ENCODE assay signal across 9 cellular contexts in the genomic region with DNA sequence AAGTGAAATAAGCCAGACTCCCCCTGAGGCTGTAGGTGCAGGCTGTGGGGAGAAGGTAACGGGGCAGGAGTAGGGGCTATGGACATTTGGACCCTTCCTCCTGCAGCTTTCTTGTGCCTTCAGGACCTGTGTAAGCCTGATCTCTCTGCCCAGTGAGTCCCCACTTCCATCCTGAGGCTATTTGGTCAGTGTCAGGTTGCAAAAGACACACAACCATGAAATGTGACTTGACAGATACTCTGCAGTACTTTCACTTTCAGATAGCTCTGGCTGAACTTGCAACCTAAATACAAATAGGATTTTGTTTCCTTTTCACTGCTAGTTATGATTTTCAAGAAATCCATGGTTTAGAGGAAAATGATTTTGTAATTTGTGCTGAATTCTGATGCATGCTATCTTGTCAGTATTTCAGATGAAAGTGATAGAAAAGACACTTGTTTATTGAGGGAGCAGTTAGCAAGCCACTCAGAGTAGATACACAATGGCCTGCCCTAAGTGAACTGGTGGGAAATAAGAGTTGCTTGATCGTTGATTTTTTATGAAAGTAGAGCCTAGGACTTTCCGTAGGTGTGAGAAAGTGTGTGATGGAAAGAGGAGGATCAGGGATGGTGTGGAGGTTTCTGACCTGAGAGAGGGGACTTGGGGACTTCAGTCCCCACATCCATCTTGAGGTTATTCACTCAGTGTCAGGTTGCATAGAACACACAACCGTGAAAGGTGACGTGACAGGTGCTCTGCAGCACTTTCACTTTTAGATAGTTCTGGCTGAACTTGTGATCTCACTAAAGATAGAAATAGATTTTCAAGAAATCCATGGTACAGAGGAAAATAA. TPM values are rescaled to one million over a fixed set of nuclear protein-coding genes. Genes with fewer than 3 reads are reported as not detected.
A peak's percentile ranks its signal among the peaks of the same experiment; 100 is the strongest.
DNase-seq lines count a peak whose midpoint lies in the region; ATAC-seq and TF ChIP-seq lines count a peak whose summit lies in the region.
"Had no signal": no experiment of that assay in that cellular context is flagged by ENCODE, and none has a peak within 500 bp of the region (broad histone marks: within the 10 kb centered on the region; RNA-seq: fewer than 3 reads in every experiment).

No MANE protein-coding gene starts in this region.

- H3K36me3 ChIP-seq in PC-9 (ENCODE audit: low read depth): no peaks in the 10 kb centered on the region
- H3K36me3 ChIP-seq in hepatocyte (replicated peaks; ENCODE audit: insufficient read depth, low read depth): no peaks in the 10 kb centered on the region

- H3F3A ChIP-seq in PC-9 (ENCODE audit: insufficient read depth, low read depth): no peaks in the 10 kb centered on the region

- H3K79me2 ChIP-seq in PC-9 (ENCODE audit: low read depth): no peaks in the 10 kb centered on the region
- H3K79me2 ChIP-seq in hepatocyte: no peaks in the 10 kb centered on the region

- no peaks in the 10 kb centered on the region for H4K20me1 ChIP-seq in PC-9 (ENCODE audit: insufficient read depth)
- no peaks in the 10 kb centered on the region for H4K20me1 ChIP-seq in hepatocyte (ENCODE audit: insufficient read depth, poor library complexity, severe bottlenecking)

- 64% methylated on average over 5 of the region's 5 CpGs for WGBS in hepatocyte (ENCODE audit: low lambda C conversion rate, missing lambda C conversion rate)

- TF ChIP-seq CTCF in PC-9 (conservative IDR thresholded peaks at IDR 0.05) (no peak), hepatocyte (IDR thresholded peaks at IDR 0.05; ENCODE audit: poor library complexity) (no peak)

- H3K27me3 ChIP-seq in PC-9 (ENCODE audit: insufficient read depth, low read depth) (peaks cover 30% of the 10 kb centered on the region), hepatocyte (peaks cover 30% of the 10 kb centered on the region)

- H3K4me1 ChIP-seq in PC-9 (replicated peaks; ENCODE audit: insufficient read depth) (peaks cover 10% of the 10 kb centered on the region; the same call in 1 of the 2 replicates), hepatocyte (ENCODE audit: insufficient read depth) (no peaks in the 10 kb centered on the region)

- POLR2A ChIA-PET in PC-9 (lab: Charles Lee; ENCODE audit: unreplicated experiment): interaction anchor here (0.6 kb wide), 1 partner anchor 116 kb away, joined by 6 read pairs; no protein-coding TSS in a partner anchor

- H3K4me3 ChIP-seq in PC-9 (no peak overlapping the region), hepatocyte (no peak overlapping the region)

- peak; percentile 58 for ATAC-seq in GM21515 (IDR thresholded peaks at IDR 0.05; ENCODE audit: unreplicated experiment)
- ATAC-seq in HG02973 (IDR thresholded peaks at IDR 0.05; ENCODE audit: unreplicated experiment): no peak
- ATAC-seq in HG02623 (IDR thresholded peaks at IDR 0.05; ENCODE audit: unreplicated experiment): no peak

- DNase-seq in COR-L47 (lab: John Stamatoyannopoulos, UW) (peak; percentile 24), PC-9 (peak; percentile 44 to 75), hepatocyte (ENCODE audit: low spot score) (peak; percentile 17), NCI-H446 treated with DMSO at 0.1 percent for 48 hours (lab: John Stamatoyannopoulos, UW) (no peak), COLO829 (ENCODE audit: low spot score) (no peak)

- H3K9me2 ChIP-seq in PC-9 (ENCODE audit: insufficient read depth) (no peaks in the 10 kb centered on the region), hepatocyte (replicated peaks; ENCODE audit: insufficient read depth) (no peaks in the 10 kb centered on the region)

- H2AFZ ChIP-seq in PC-9: no peak overlapping the region
- no peak overlapping the region for H2AFZ ChIP-seq in hepatocyte

- CTCF ChIA-PET in PC-9 (lab: Charles Lee): interaction anchor here (0.5 kb wide), 1 partner anchor 226 kb away, joined by 3 read pairs; no protein-coding TSS in a partner anchor

- intact Hi-C loops in PC-9 (cut with micrococcal nuclease; ENCODE audit: unreplicated experiment): loop anchor here (1.0 to 5.0 kb wide), 2 partner anchors 120 to 209 kb away; no protein-coding TSS in a partner anchor

- BruUV-seq in PC-9 (replicated peaks; lab: Mats Ljungman, UMichigan): no TSS peak

- H3K9me3 ChIP-seq in PC-9 (ENCODE audit: insufficient read depth, low read depth): no peaks in the 10 kb centered on the region
- H3K9me3 ChIP-seq in hepatocyte (ENCODE audit: low read depth): no peaks in the 10 kb centered on the region

- H3K4me2 ChIP-seq in PC-9: peak overlapping the region; percentile 39
- H3K4me2 ChIP-seq in hepatocyte: no peak overlapping the region

- no peak overlapping the region for H3K27ac ChIP-seq in PC-9
- no peak overlapping the region for H3K27ac ChIP-seq in hepatocyte

RNA-seq across cellular contexts. Expression of gene EID2, which starts 18.0 kb away (rescaled TPM):
- total RNA-seq in PC-9 (2021) (14.6 TPM in 2 replicates), hepatocyte (13.6 and 18.6 TPM in 2 replicates)
- 29.3 and 34.8 TPM in 2 replicates for polyA plus RNA-seq in hepatocyte

RNA-seq across cellular contexts. Expression of gene EID2B, which starts 25.4 kb away (rescaled TPM):
- total RNA-seq in PC-9 (2021) (2.3 and 3.4 TPM in 2 replicates), hepatocyte (3.4 and 3.7 TPM in 2 replicates)
- 1.0 and 2.2 TPM in 2 replicates for polyA plus RNA-seq in hepatocyte

RNA-seq across cellular contexts. Expression of gene SELENOV, which starts 43.1 kb away (rescaled TPM):
- total RNA-seq in PC-9 (2021) (0.35 TPM in 1 of 2 replicates, not detected in the other), hepatocyte (0.50 and 2.0 TPM in 2 replicates)
- 0.98 and 2.2 TPM in 2 replicates for polyA plus RNA-seq in hepatocyte
- polyA plus RNA-seq: keratinocyte had no signal

RNA-seq across cellular contexts. Expression of gene LGALS13, which starts 44.3 kb away (rescaled TPM):
- total RNA-seq in PC-9 (2021): not detected in 2 replicates
- not detected in 2 replicates for total RNA-seq in hepatocyte
- polyA plus RNA-seq in hepatocyte: not detected in 2 replicates
- polyA plus RNA-seq: keratinocyte had no signal

RNA-seq across cellular contexts. Expression of gene DLL3, which starts 59.3 kb away (rescaled TPM):
- total RNA-seq in PC-9 (2021): 1.4 and 3.6 TPM in 2 replicates
- 0.16 and 1.6 TPM in 2 replicates for total RNA-seq in hepatocyte
- polyA plus RNA-seq in hepatocyte: 1.1 and 1.3 TPM in 2 replicates

Comparison
In these comparisons a context has a peak if more than half of its experiments do, and no peak if none do; other contexts are left out.
1. DNase-seq: peak in COR-L47 (single experiment), PC-9 (2 of 2) and hepatocyte (single experiment); none in NCI-H446 treated with DMSO at 0.1 percent for 48 hours (single experiment) and COLO829 (single experiment).